Comparison of ENCODE assay signal across 19 cellular contexts in the genomic region with DNA sequence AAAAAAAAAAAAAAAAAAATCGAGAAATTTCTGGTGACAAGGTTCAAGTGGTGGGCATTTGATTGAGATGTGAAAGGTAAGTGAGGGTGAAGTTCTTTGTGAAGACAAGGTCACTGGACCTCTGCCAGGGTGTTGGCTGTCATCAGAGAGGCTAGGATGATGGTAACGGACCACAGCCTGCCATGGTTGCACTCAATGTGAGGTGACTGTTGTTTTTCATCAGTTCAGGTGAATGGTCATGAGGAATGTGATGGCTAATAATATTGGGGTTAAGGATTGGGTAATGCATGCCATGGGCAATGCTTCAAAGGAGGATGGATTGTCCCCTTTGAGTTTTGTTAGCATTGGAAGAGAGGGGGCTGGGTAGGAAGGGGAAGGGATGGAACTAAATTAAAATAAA.
"Had no signal": no experiment of that assay in that cellular context is flagged by ENCODE, and none has a peak within 500 bp of the region (broad histone marks: within the 10 kb centered on the region; RNA-seq: fewer than 3 reads in every experiment).

No MANE protein-coding gene starts in this region.

- H3K27ac ChIP-seq: heart right ventricle, neutrophil, psoas muscle, testis, transverse colon had no signal

- H3K9me3 ChIP-seq: heart right ventricle, neutrophil, psoas muscle, testis, transverse colon had no signal

- ATAC-seq: heart right ventricle; left ventricle myocardium superior; psoas muscle; sciatic nerve; stimulated activated naive B cell treated with anti-CD40 and anti-IgM and Interleukin-4, amounts not matched to agents 10 μg/mL and 1 μg/mL and 100 μg/mL, for 72 hours; stimulated activated naive CD8-positive, alpha-beta T cell treated with anti-CD3 and anti-CD28 coated beads, Interleukin-15, amount 100 ng/mL, for 72 hours had no signal

- FAIRE-seq: frontal cortex, islet of Langerhans had no signal

- DNase-seq: effector memory CD4-positive, alpha-beta T cell; erythroblast; heart right ventricle; hypothalamus; left ventricle myocardium superior; mesendoderm; naive B cell; psoas muscle; stimulated activated CD4-positive, alpha-beta T cell treated with anti-CD3 and anti-CD28 coated beads, Interleukin-2, amount 100 ng/mL, for 24 hours; stimulated activated CD4-positive, alpha-beta T cell treated with anti-CD3 and anti-CD28 coated beads, Interleukin-4, amount 100 ng/mL, for 4 hours; stimulated activated naive B cell treated with anti-CD40 and anti-IgM and Interleukin-4, amounts not matched to agents 10 μg/mL and 1 μg/mL and 100 μg/mL, for 72 hours; stimulated activated naive CD8-positive, alpha-beta T cell treated with anti-CD3 and anti-CD28 coated beads, Interleukin-15, amount 100 ng/mL, for 72 hours; testis; transverse colon had no signal

- H3K36me3 ChIP-seq: transverse colon had no signal

- H3K27me3 ChIP-seq: heart right ventricle, testis had no signal

- H3K4me3 ChIP-seq: heart right ventricle, lung, psoas muscle, testis, transverse colon had no signal
